1 cellular context compared by ENCODE assay signal in the genomic region with DNA sequence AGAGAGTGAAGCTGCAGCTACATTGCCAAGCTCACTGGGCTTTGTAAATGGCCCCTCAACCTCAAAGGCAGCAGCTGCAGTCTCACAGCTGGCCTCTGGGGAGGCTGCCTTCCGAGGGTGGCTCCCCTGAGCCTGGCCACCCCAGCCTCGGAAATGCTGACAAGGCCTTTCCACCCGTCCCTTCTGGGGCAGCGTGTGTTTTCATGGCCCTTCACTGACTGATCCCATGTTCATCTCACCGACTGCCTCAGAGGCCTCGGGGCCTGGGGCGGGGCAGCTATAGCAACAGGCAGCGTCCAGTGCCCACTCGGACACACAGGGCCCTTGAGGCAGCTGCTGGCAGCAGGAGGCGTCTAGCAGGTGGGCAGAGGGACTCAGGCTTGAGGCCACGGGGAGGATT.
TF ChIP-seq lines count a peak whose summit lies in the region.

No MANE protein-coding gene starts in this region.

TF ChIP-seq in IMR-90, 13 proteins besides CTCF, POLR2A, EP300 and RAD21 (continued from another document):
- TF ChIP-seq SMC3 (IDR thresholded peaks at IDR 0.05; ENCODE audit: low read depth, low read length) (no peak), CHD1 (IDR thresholded peaks at IDR 0.05; ENCODE audit: low read depth, low read length) (no peak), MAFK (IDR thresholded peaks at IDR 0.05; ENCODE audit: low read depth, low read length) (peak; percentile 66), CEBPB (IDR thresholded peaks at IDR 0.05; ENCODE audit: low read depth, low read length) (no peak), BHLHE40 (IDR thresholded peaks at IDR 0.05; ENCODE audit: low read depth, low read length) (no peak)
